In genomic region chr10:124092270-124093075, GRCh38 we compare ENCODE assay signal across 1 cellular context.
TF ChIP-seq lines count a peak whose summit lies in the region.

No MANE protein-coding gene starts in this region.

TF ChIP-seq in IMR-90, 13 proteins besides CTCF, POLR2A, EP300 and RAD21 (continued from another document):
- TF ChIP-seq CEBPB (IDR thresholded peaks at IDR 0.05; ENCODE audit: low read depth, low read length) (no peak), RCOR1 (IDR thresholded peaks at IDR 0.05; ENCODE audit: insufficient replicate concordance, low read length) (no peak), CHD1 (IDR thresholded peaks at IDR 0.05; ENCODE audit: low read depth, low read length) (no peak), RFX5 (IDR thresholded peaks at IDR 0.05; ENCODE audit: low read depth, low read length) (no peak), NFE2L2 (IDR thresholded peaks at IDR 0.05; ENCODE audit: low read depth, low read length) (no peak), BHLHE40 (IDR thresholded peaks at IDR 0.05; ENCODE audit: low read depth, low read length) (no peak), MAFK (IDR thresholded peaks at IDR 0.05; ENCODE audit: low read depth, low read length) (no peak)
